In genomic region chr10:78974409-78975317, GRCh38 we compare ENCODE assay signal across 8 cellular contexts.
DNase-seq lines count a peak whose midpoint lies in the region; ATAC-seq and TF ChIP-seq lines count a peak whose summit lies in the region.

No MANE protein-coding gene starts in this region.

- H3K27ac Mint-ChIP-seq in endothelial cell (ENCODE audit: unreplicated experiment), result peak overlapping the region; percentile 99

- H3K4me3 ChIP-seq in HEK293 (ENCODE audit: low read depth, low read length), result peak overlapping the region; percentile 36
- H3K4me3 ChIP-seq in mononuclear cell (ENCODE audit: low read length), result peak overlapping the region; percentile 28

- H3K4me1 Mint-ChIP-seq in endothelial cell (ENCODE audit: unreplicated experiment), result peaks cover 30% of the 10 kb centered on the region

- no peaks in the 10 kb centered on the region for H3K36me3 ChIP-seq in HEK293 (ENCODE audit: control insufficient read depth in 2 of 2, insufficient read depth in 1 of 2, low read length in 2 of 2)

- CTCF ChIA-PET in HEK293 (lab: Yijun Ruan, JAX), result interaction anchor here (0.5 to 1.7 kb wide), 34 partner anchors 9 to 604 kb away, joined by 3 to 13 read pairs (median 4); no protein-coding TSS in a partner anchor

- no peak for ATAC-seq in HG03039 (IDR thresholded peaks at IDR 0.05; ENCODE audit: unreplicated experiment)

- peak overlapping the region; percentile 72 for H3K4me3 Mint-ChIP-seq in endothelial cell (ENCODE audit: unreplicated experiment)

- no peaks in the 10 kb centered on the region for H3K27me3 ChIP-seq in mononuclear cell (ENCODE audit: insufficient read depth, low read length)

- H3K9me3 Mint-ChIP-seq in endothelial cell (ENCODE audit: unreplicated experiment), result no peaks in the 10 kb centered on the region

- H3K27ac ChIP-seq in HEK293 (ENCODE audit: extremely low read depth, low read depth, low read length), result peak overlapping the region; percentile 92

- H3K9me3 ChIP-seq in HEK293 (ENCODE audit: control insufficient read depth, insufficient read depth, low read depth, low read length) (no peaks in the 10 kb centered on the region), mononuclear cell (ENCODE audit: low read depth, low read length) (no peaks in the 10 kb centered on the region)

- peak; percentile 95 for DNase-seq in CD1c-positive myeloid dendritic cell (ENCODE audit: extremely low spot score)
- DNase-seq in NCI-H82 treated with DMSO at 0.1 percent for 48 hours (lab: John Stamatoyannopoulos, UW; ENCODE audit: unreplicated experiment), result peak; percentile 58
- peak; percentile 36 to 58 (median 53) for DNase-seq in activated CD8-positive, alpha-beta memory T cell treated with anti-CD3 and anti-CD28 coated beads for 48 hours (ENCODE audit: low read depth in 2 of 3, low spot score in 2 of 3)
- DNase-seq in endothelial cell (ENCODE audit: low spot score), result peak; percentile 56
- peak; percentile 39 to 44 for DNase-seq in stimulated activated CD8-positive, alpha-beta memory T cell treated with anti-CD3 and anti-CD28 coated beads, Interleukin-2, amount 100 ng/mL, for 1 hour (ENCODE audit: low read depth in 2 of 2)

- peaks cover 24% of the 10 kb centered on the region for H3K27me3 Mint-ChIP-seq in endothelial cell (ENCODE audit: unreplicated experiment)

- POLR2A ChIA-PET in HEK293 (lab: Yijun Ruan, JAX), result interaction anchor here (0.6 to 1.4 kb wide), 7 partner anchors 9 to 221 kb away, joined by 3 to 5 read pairs (median 3); no protein-coding TSS in a partner anchor

- H3K36me3 Mint-ChIP-seq in endothelial cell (ENCODE audit: low read depth, unreplicated experiment), result peaks cover 3% of the 10 kb centered on the region

- H3K4me1 ChIP-seq in HEK293 (ENCODE audit: control insufficient read depth, insufficient read depth, low read length) (peaks cover 11% of the 10 kb centered on the region), mononuclear cell (ENCODE audit: insufficient read depth, low read length) (peaks cover 19% of the 10 kb centered on the region)

- TF ChIP-seq CTCF in HEK293 (tag by site-specific recombination; IDR thresholded peaks at IDR 0.05), result peak; percentile 90
- peak; percentile 60 for TF ChIP-seq CTCF in endothelial cell (IDR thresholded peaks at IDR 0.05; ENCODE audit: unreplicated experiment)

TF ChIP-seq in HEK293, 187 proteins besides CTCF, POLR2A, EP300 and RAD21 (continues in another document):
- TF ChIP-seq ZBTB20 (tag by site-specific recombination; IDR thresholded peaks at IDR 0.05), result peak; percentile 44
- no peak for TF ChIP-seq ZNF670 (tag by site-specific recombination; IDR thresholded peaks at IDR 0.05; ENCODE audit: low read depth)
- no peak for TF ChIP-seq ZSCAN18 (tag by site-specific recombination; IDR thresholded peaks at IDR 0.05)
- TF ChIP-seq PRDM1 (tag by site-specific recombination; IDR thresholded peaks at IDR 0.05), result peak; percentile 82
- no peak for TF ChIP-seq ZSCAN4 (tag by site-specific recombination; IDR thresholded peaks at IDR 0.05)
- TF ChIP-seq SP2 (tag by site-specific recombination; IDR thresholded peaks at IDR 0.05), result 0 out of 2 replicates have a peak, but pooled peaks have one; percentile 6
- TF ChIP-seq ZNF776 (tag by site-specific recombination; IDR thresholded peaks at IDR 0.05; ENCODE audit: borderline replicate concordance), result no peak
- peak; percentile 97 for TF ChIP-seq ZNF600 (tag by site-specific recombination; IDR thresholded peaks at IDR 0.05)
- TF ChIP-seq TCF7L2 (IDR thresholded peaks at IDR 0.05; ENCODE audit: borderline replicate concordance, low read depth, low read length), result no peak
- no peak for TF ChIP-seq FEZF1 (tag by site-specific recombination; IDR thresholded peaks at IDR 0.05)
- no peak for TF ChIP-seq PATZ1 (tag by site-specific recombination; IDR thresholded peaks at IDR 0.05)
- peak; percentile 97 for TF ChIP-seq ZNF2 (tag by site-specific recombination; IDR thresholded peaks at IDR 0.05)
- TF ChIP-seq SALL2 (tag by site-specific recombination; IDR thresholded peaks at IDR 0.05; ENCODE audit: borderline replicate concordance), result no peak
- TF ChIP-seq, protein P1, sequence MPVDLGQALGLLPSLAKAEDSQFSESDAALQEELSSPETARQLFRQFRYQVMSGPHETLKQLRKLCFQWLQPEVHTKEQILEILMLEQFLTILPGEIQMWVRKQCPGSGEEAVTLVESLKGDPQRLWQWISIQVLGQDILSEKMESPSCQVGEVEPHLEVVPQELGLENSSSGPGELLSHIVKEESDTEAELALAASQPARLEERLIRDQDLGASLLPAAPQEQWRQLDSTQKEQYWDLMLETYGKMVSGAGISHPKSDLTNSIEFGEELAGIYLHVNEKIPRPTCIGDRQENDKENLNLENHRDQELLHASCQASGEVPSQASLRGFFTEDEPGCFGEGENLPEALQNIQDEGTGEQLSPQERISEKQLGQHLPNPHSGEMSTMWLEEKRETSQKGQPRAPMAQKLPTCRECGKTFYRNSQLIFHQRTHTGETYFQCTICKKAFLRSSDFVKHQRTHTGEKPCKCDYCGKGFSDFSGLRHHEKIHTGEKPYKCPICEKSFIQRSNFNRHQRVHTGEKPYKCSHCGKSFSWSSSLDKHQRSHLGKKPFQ (tag by site-specific recombination; IDR thresholded peaks at IDR 0.05), result no peak
- TF ChIP-seq ZNF391 (tag by site-specific recombination; IDR thresholded peaks at IDR 0.05; ENCODE audit: borderline replicate concordance, low read depth), result 0 out of 2 replicates have a peak, but pooled peaks have one; percentile 40
- no peak for TF ChIP-seq SETDB1 (IDR thresholded peaks at IDR 0.05; ENCODE audit: insufficient read length, low read length)
- no peak for TF ChIP-seq ZFP41 (tag by site-specific recombination; IDR thresholded peaks at IDR 0.05; ENCODE audit: borderline replicate concordance)
- no peak for TF ChIP-seq ZNF426 (tag by site-specific recombination; IDR thresholded peaks at IDR 0.05)
- no peak for TF ChIP-seq ZBTB6 (tag by site-specific recombination; IDR thresholded peaks at IDR 0.05)
- TF ChIP-seq ZNF529 (tag by site-specific recombination; IDR thresholded peaks at IDR 0.05; ENCODE audit: insufficient replicate concordance), result no peak
- TF ChIP-seq ZNF501 (tag by site-specific recombination; IDR thresholded peaks at IDR 0.05), result 0 out of 2 replicates have a peak, but pooled peaks have one; percentile 57

Comparison
In these comparisons a context has a peak if more than half of its experiments do, and no peak if none do; other contexts are left out.
1. DNase-seq: peak in every context shown above with its lines; median percentile 95 in CD1c-positive myeloid dendritic cell; 58 in NCI-H82 treated with DMSO at 0.1 percent for 48 hours; 56 in endothelial cell; 53 in activated CD8-positive, alpha-beta memory T cell treated with anti-CD3 and anti-CD28 coated beads for 48 hours; 42 in stimulated activated CD8-positive, alpha-beta memory T cell treated with anti-CD3 and anti-CD28 coated beads, Interleukin-2, amount 100 ng/mL, for 1 hour.